Comparison of ENCODE assay signal across 11 cellular contexts in the genomic region with DNA sequence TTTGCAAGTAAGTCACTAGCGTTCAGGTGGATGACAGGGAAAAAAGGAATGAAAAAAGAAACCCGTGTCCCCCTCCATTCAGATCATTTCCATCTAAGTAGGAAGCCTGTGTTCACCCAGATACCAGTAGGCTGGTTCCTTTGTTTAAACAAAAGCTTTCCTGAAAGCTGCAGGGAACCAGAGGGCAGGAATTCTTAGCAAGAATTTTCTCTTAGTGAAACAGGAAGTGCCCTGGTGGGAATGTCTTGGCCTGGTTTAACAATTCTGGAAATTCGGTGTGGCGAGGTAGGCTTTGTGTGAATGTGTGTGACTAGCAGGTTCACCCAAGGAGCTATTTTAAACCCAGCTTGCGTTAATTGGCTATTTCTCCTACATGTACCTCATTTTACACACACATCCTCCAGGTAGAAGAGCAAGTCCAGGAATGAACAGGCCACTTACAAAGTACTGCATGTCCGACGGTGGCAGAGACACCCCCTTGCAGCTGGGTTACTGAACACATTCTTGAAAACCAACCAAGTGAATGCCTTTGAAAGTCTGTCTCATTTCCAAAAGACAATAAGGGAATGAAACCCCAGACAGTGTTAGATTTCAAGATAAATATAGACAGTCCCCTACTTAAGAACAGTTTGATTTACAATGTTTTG.
A peak's percentile ranks its signal among the peaks of the same experiment; 100 is the strongest.
DNase-seq lines count a peak whose midpoint lies in the region; ATAC-seq and TF ChIP-seq lines count a peak whose summit lies in the region.
"Had no signal": no experiment of that assay in that cellular context is flagged by ENCODE, and none has a peak within 500 bp of the region (broad histone marks: within the 10 kb centered on the region; RNA-seq: fewer than 3 reads in every experiment).

No MANE protein-coding gene starts in this region.

- peaks cover 18% of the 10 kb centered on the region for H3K27me3 Mint-ChIP-seq in GM23338 (ENCODE audit: insufficient read depth, low read depth, poor library complexity)
- no peaks in the 10 kb centered on the region for H3K27me3 Mint-ChIP-seq in activated CD8-positive, alpha-beta memory T cell treated with anti-CD3 and anti-CD28 coated beads, Interleukin-2, amount 10 ng/mL, durations not matched to agents 7 days and 5 days

- peaks cover 7% of the 10 kb centered on the region; the same call in 1 of the 2 replicates for H3F3A ChIP-seq in GM23338 (replicated peaks; ENCODE audit: low read depth)

- ATAC-seq in GM23338 (peak; percentile 92), GM21619 (IDR thresholded peaks at IDR 0.05; ENCODE audit: unreplicated experiment) (no peak)
- no peak for ATAC-seq in activated CD8-positive, alpha-beta memory T cell treated with anti-CD3 and anti-CD28 coated beads, Interleukin-2, amount 10 ng/mL, durations not matched to agents 7 days and 5 days

- no peaks in the 10 kb centered on the region for H3K27me3 ChIP-seq in GM23338 (ENCODE audit: insufficient read depth)
- no peaks in the 10 kb centered on the region for H3K27me3 ChIP-seq in iPS-20b (ENCODE audit: insufficient read depth, low read length)
- no peaks in the 10 kb centered on the region for H3K27me3 ChIP-seq in rectal smooth muscle tissue (ENCODE audit: control insufficient read depth, insufficient read depth, low read length)
- no peaks in the 10 kb centered on the region for H3K27me3 ChIP-seq in testis

- H2AFZ ChIP-seq in GM23338: no peak overlapping the region

- no peak for TF ChIP-seq CTCF in GM23338 (conservative IDR thresholded peaks at IDR 0.05; ENCODE audit: low read depth in 2 of 2)
- no peak for TF ChIP-seq CTCF in testis (IDR thresholded peaks at IDR 0.05)

- peaks cover 12% of the 10 kb centered on the region for H3K36me3 Mint-ChIP-seq in GM23338 (ENCODE audit: low read depth)
- peaks cover 2% of the 10 kb centered on the region for H3K36me3 Mint-ChIP-seq in activated CD8-positive, alpha-beta memory T cell treated with anti-CD3 and anti-CD28 coated beads, Interleukin-2, amount 10 ng/mL, durations not matched to agents 7 days and 5 days

- CTCF ChIA-PET in activated CD8-positive, alpha-beta memory T cell treated with anti-CD3 and anti-CD28 coated beads, Interleukin-2, amount 10 ng/mL, durations not matched to agents 7 days and 5 days (lab: Charles Lee): interaction anchor here (1.4 to 1.6 kb wide), 3 partner anchors 9 to 152 kb away, joined by 4 to 6 read pairs (median 4); partner anchors contain the start of gene SIRT5

- TF ChIP-seq POLR2A in testis (IDR thresholded peaks at IDR 0.05): no peak

- H3K27ac ChIP-seq in GM23338 (ENCODE audit: low read depth) (peak overlapping the region; percentile 99), caudate nucleus (ENCODE audit: low read depth, low read length) (peak overlapping the region; percentile 11), iPS-20b (ENCODE audit: low read length) (peak overlapping the region; percentile 89), rectal smooth muscle tissue (ENCODE audit: low read depth, low read length) (peak overlapping the region; percentile 79), testis (no peak overlapping the region)

- peak overlapping the region; percentile 99 for H3K27ac Mint-ChIP-seq in GM23338
- H3K27ac Mint-ChIP-seq in activated CD8-positive, alpha-beta memory T cell treated with anti-CD3 and anti-CD28 coated beads, Interleukin-2, amount 10 ng/mL, durations not matched to agents 7 days and 5 days: no peak overlapping the region

- H3K4me1 ChIP-seq in GM23338 (ENCODE audit: insufficient read depth) (peaks cover 32% of the 10 kb centered on the region), iPS-20b (ENCODE audit: insufficient read depth, low read length) (peaks cover 25% of the 10 kb centered on the region), rectal smooth muscle tissue (ENCODE audit: control insufficient read depth, insufficient read depth, low read length) (peaks cover 18% of the 10 kb centered on the region), testis (no peaks in the 10 kb centered on the region)

- H3K9ac ChIP-seq in iPS-20b (ENCODE audit: low read depth, low read length) (peak overlapping the region; percentile 72; the same call in 1 of the 2 replicates), rectal smooth muscle tissue (ENCODE audit: low read length) (peak overlapping the region; percentile 10)

- H4K20me1 ChIP-seq in GM23338 (replicated peaks; ENCODE audit: insufficient read depth): no peaks in the 10 kb centered on the region

- H3K9me3 ChIP-seq in iPS-20b (ENCODE audit: insufficient read depth, low read depth, low read length) (no peaks in the 10 kb centered on the region), testis (no peaks in the 10 kb centered on the region)

- H3K9me2 ChIP-seq in GM23338 (ENCODE audit: insufficient read depth): no peaks in the 10 kb centered on the region

- peaks cover 79% of the 10 kb centered on the region for H3K4me1 Mint-ChIP-seq in GM23338
- peaks cover 28% of the 10 kb centered on the region for H3K4me1 Mint-ChIP-seq in activated CD8-positive, alpha-beta memory T cell treated with anti-CD3 and anti-CD28 coated beads, Interleukin-2, amount 10 ng/mL, durations not matched to agents 7 days and 5 days

- intact Hi-C loops in testis (cut with DNase I; ENCODE audit: low total_unique reads): no loop called here

- H3K4me3 Mint-ChIP-seq in GM23338: peak overlapping the region; percentile 34
- no peak overlapping the region for H3K4me3 Mint-ChIP-seq in activated CD8-positive, alpha-beta memory T cell treated with anti-CD3 and anti-CD28 coated beads, Interleukin-2, amount 10 ng/mL, durations not matched to agents 7 days and 5 days
- H3K4me3 Mint-ChIP-seq: CD14-positive monocyte had no signal

- H3K9me3 Mint-ChIP-seq in GM23338: no peaks in the 10 kb centered on the region
- no peaks in the 10 kb centered on the region for H3K9me3 Mint-ChIP-seq in activated CD8-positive, alpha-beta memory T cell treated with anti-CD3 and anti-CD28 coated beads, Interleukin-2, amount 10 ng/mL, durations not matched to agents 7 days and 5 days (ENCODE audit: low read depth)

- H3K36me3 ChIP-seq in GM23338 (ENCODE audit: insufficient read depth) (no peaks in the 10 kb centered on the region), iPS-20b (ENCODE audit: insufficient read depth, low read depth, low read length) (no peaks in the 10 kb centered on the region), rectal smooth muscle tissue (ENCODE audit: control insufficient read depth, insufficient read depth, low read length) (no peaks in the 10 kb centered on the region), testis (ENCODE audit: low read depth, missing control alignments) (no peaks in the 10 kb centered on the region)

- WGBS in testis, 2 donors: 70 to 74% methylated on average over 7 of the region's 7 CpGs

- H3K4me3 ChIP-seq in GM23338 (peak overlapping the region; percentile 14; the same call in 1 of the 2 replicates), iPS-20b (ENCODE audit: low read length) (peak overlapping the region; percentile 33; the same call in 1 of the 2 replicates), rectal smooth muscle tissue (ENCODE audit: low read length) (no peak overlapping the region), testis (no peak overlapping the region)

- H3K79me2 ChIP-seq in GM23338 (replicated peaks; ENCODE audit: insufficient read depth): no peaks in the 10 kb centered on the region

- H3K4me2 ChIP-seq in GM23338: peak overlapping the region; percentile 22

- peak; percentile 98 for DNase-seq in GM23338 (ENCODE audit: low spot score)
- DNase-seq in caudate nucleus (lab: John Stamatoyannopoulos, UW): peak in 1 of 61 donors; percentile 54
- no peak for DNase-seq in testis
- no peak for DNase-seq in activated CD8-positive, alpha-beta memory T cell treated with anti-CD3 and anti-CD28 coated beads, Interleukin-2, amount 10 ng/mL, durations not matched to agents 7 days and 5 days
- DNase-seq in D341Med (ENCODE audit: low spot score): no peak
- DNase-seq: activated CD4-positive, alpha-beta T cell treated with anti-CD3 and anti-CD28 coated beads, Interleukin-2, amount 50 U/mL, for 48 hours; NCI-H1105 treated with DMSO at 0.1 percent for 48 hours had no signal

TF ChIP-seq in GM23338, 12 proteins besides CTCF, POLR2A, EP300 and RAD21 (continues in another document):
- TF ChIP-seq JUNB (IDR thresholded peaks at IDR 0.05; ENCODE audit: unreplicated experiment): no peak
- TF ChIP-seq STAT1 (IDR thresholded peaks at IDR 0.05; ENCODE audit: unreplicated experiment): no peak
- TF ChIP-seq, protein P1, sequence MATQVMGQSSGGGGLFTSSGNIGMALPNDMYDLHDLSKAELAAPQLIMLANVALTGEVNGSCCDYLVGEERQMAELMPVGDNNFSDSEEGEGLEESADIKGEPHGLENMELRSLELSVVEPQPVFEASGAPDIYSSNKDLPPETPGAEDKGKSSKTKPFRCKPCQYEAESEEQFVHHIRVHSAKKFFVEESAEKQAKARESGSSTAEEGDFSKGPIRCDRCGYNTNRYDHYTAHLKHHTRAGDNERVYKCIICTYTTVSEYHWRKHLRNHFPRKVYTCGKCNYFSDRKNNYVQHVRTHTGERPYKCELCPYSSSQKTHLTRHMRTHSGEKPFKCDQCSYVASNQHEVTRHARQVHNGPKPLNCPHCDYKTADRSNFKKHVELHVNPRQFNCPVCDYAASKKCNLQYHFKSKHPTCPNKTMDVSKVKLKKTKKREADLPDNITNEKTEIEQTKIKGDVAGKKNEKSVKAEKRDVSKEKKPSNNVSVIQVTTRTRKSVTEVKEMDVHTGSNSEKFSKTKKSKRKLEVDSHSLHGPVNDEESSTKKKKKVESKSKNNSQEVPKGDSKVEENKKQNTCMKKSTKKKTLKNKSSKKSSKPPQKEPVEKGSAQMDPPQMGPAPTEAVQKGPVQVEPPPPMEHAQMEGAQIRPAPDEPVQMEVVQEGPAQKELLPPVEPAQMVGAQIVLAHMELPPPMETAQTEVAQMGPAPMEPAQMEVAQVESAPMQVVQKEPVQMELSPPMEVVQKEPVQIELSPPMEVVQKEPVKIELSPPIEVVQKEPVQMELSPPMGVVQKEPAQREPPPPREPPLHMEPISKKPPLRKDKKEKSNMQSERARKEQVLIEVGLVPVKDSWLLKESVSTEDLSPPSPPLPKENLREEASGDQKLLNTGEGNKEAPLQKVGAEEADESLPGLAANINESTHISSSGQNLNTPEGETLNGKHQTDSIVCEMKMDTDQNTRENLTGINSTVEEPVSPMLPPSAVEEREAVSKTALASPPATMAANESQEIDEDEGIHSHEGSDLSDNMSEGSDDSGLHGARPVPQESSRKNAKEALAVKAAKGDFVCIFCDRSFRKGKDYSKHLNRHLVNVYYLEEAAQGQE (IDR thresholded peaks at IDR 0.05; ENCODE audit: unreplicated experiment): no peak
- TF ChIP-seq ZNF331 (CRISPR knock-in tag; IDR thresholded peaks at IDR 0.05; ENCODE audit: low read depth): no peak
- peak; percentile 52 for TF ChIP-seq NANOG (IDR thresholded peaks at IDR 0.05; ENCODE audit: borderline replicate concordance)
- TF ChIP-seq ZNF114 (CRISPR knock-in tag; IDR thresholded peaks at IDR 0.05): no peak
- no peak for TF ChIP-seq CREB1 (CRISPR knock-in tag; IDR thresholded peaks at IDR 0.05; ENCODE audit: low read depth)

Comparison
In these comparisons a context has a peak if more than half of its experiments do, and no peak if none do; other contexts are left out.
1. H3K27ac ChIP-seq: peak in GM23338 (single experiment), caudate nucleus (single experiment), iPS-20b (single experiment) and rectal smooth muscle tissue (single experiment); none in testis (0 of 2).
2. H3K4me3 ChIP-seq: peak in GM23338 (single experiment) and iPS-20b (single experiment); none in rectal smooth muscle tissue (single experiment) and testis (0 of 2).